Comparison of ENCODE assay signal across 12 cellular contexts in the genomic region with DNA sequence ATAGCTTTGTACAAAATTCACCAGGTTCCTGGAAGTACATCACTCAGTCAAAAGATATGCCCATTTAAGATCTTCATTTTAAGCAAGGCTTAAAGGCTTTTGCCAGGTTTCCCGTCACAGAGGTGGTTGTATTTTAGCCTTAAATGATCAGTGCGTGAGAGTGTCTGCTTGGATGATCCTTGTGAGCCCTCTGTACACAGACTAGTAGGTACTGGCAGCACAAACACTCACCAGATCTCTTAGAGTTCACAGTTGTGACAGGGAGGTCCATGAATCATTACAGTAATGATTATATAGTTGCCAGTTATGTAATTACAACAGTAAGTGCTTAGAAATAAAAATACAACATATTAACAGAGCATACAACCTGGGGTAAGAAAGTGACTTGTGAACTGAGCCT.
"Had no signal": no experiment of that assay in that cellular context is flagged by ENCODE, and none has a peak within 500 bp of the region (broad histone marks: within the 10 kb centered on the region; RNA-seq: fewer than 3 reads in every experiment).

No MANE protein-coding gene starts in this region.

- FAIRE-seq: endothelial cell of umbilical vein had no signal

- H3K9me3 ChIP-seq: left lung had no signal

- DNase-seq: activated CD4-positive, alpha-beta T cell treated with anti-CD3 and anti-CD28 coated beads for 36 hours; activated CD4-positive, alpha-beta T cell treated with anti-CD3 and anti-CD28 coated beads, Interleukin-2, amount 50 U/mL, for 48 hours; effector CD8-positive, alpha-beta T cell; hippocampal formation; islet precursor cell; left lung; nucleus accumbens; posterior cingulate gyrus; retina; stimulated activated naive B cell treated with anti-CD40 and anti-IgM and Interleukin-4, amounts not matched to agents 10 μg/mL and 1 μg/mL and 100 μg/mL, for 72 hours had no signal

- H3K27me3 ChIP-seq: left lung had no signal

- ATAC-seq: activated CD4-positive, alpha-beta T cell treated with anti-CD3 and anti-CD28 coated beads for 36 hours; left lung; natural killer cell treated with Interleukin-12 subunit alpha and Interleukin-12 subunit beta and Interleukin-15 and Interleukin-18, amount 100 ng/mL, for 72 hours; stimulated activated naive B cell treated with anti-CD40 and anti-IgM and Interleukin-4, amounts not matched to agents 10 μg/mL and 1 μg/mL and 100 μg/mL, for 72 hours had no signal

- H3K36me3 ChIP-seq: left lung had no signal

- H3K4me3 ChIP-seq: left lung had no signal

- H3K27ac ChIP-seq: left lung had no signal
